In genomic region chr10:102509387-102509786, GRCh38 we compare ENCODE assay signal across 12 cellular contexts. TPM values are rescaled to one million over a fixed set of nuclear protein-coding genes. Genes with fewer than 3 reads are reported as not detected.
A peak's percentile ranks its signal among the peaks of the same experiment; 100 is the strongest.
DNase-seq lines count a peak whose midpoint lies in the region; ATAC-seq and TF ChIP-seq lines count a peak whose summit lies in the region.
"Had no signal": no experiment of that assay in that cellular context is flagged by ENCODE, and none has a peak within 500 bp of the region (broad histone marks: within the 10 kb centered on the region; RNA-seq: fewer than 3 reads in every experiment).

No MANE protein-coding gene starts in this region.

- no peaks in the 10 kb centered on the region for H3K9me3 Mint-ChIP-seq in activated naive CD8-positive, alpha-beta T cell treated with anti-CD3 and anti-CD28 coated beads, Interleukin-2, amount 50 U/mL, for 24 hours
- H3K9me3 Mint-ChIP-seq: IgD-negative memory B cell had no signal

- H3K4me1 Mint-ChIP-seq in activated naive CD8-positive, alpha-beta T cell treated with anti-CD3 and anti-CD28 coated beads, Interleukin-2, amount 50 U/mL, for 24 hours, result peaks cover 22% of the 10 kb centered on the region

- no peak for ATAC-seq in activated naive CD8-positive, alpha-beta T cell treated with anti-CD3 and anti-CD28 coated beads, Interleukin-2, amount 50 U/mL, for 24 hours

- H2AFZ ChIP-seq in smooth muscle cell (ENCODE audit: low read depth), result no peak overlapping the region

- in situ Hi-C loops in ACHN (cut with HindIII; ENCODE audit: low pct_ligation_motif_present, low pct_unique_long_range_greater_than_20kb, low sequenced_read_pairs), result loop anchor here (10.0 kb wide), 1 partner anchor 85 kb away; no protein-coding TSS in a partner anchor

- H3K79me2 ChIP-seq in smooth muscle cell (ENCODE audit: low read depth), result peaks cover 76% of the 10 kb centered on the region

- peak overlapping the region; percentile 27 for H3K27ac ChIP-seq in smooth muscle cell (ENCODE audit: low read depth)
- H3K27ac ChIP-seq: cardiac muscle cell, thoracic aorta had no signal

- H3K9me3 ChIP-seq in smooth muscle cell (replicated peaks; ENCODE audit: low read depth), result no peaks in the 10 kb centered on the region
- H3K9me3 ChIP-seq: thoracic aorta had no signal

- H3K4me3 ChIP-seq in epithelial cell of esophagus (ENCODE audit: low read length), result no peak overlapping the region
- no peak overlapping the region for H3K4me3 ChIP-seq in smooth muscle cell
- H3K4me3 ChIP-seq: cardiac muscle cell, thoracic aorta had no signal

- no peaks in the 10 kb centered on the region for H3K27me3 Mint-ChIP-seq in activated naive CD8-positive, alpha-beta T cell treated with anti-CD3 and anti-CD28 coated beads, Interleukin-2, amount 50 U/mL, for 24 hours
- H3K27me3 Mint-ChIP-seq: IgD-negative memory B cell had no signal

- peaks cover 10% of the 10 kb centered on the region for H3K4me1 ChIP-seq in smooth muscle cell (ENCODE audit: low read depth)

- WGBS in smooth muscle cell (ENCODE audit: low lambda C conversion rate), result 52% methylated on average over 2 of the region's 2 CpGs

- peaks cover 20% of the 10 kb centered on the region for H3K36me3 ChIP-seq in smooth muscle cell (ENCODE audit: low read depth)

- H3K4me3 Mint-ChIP-seq in activated naive CD8-positive, alpha-beta T cell treated with anti-CD3 and anti-CD28 coated beads, Interleukin-2, amount 50 U/mL, for 24 hours, result no peak overlapping the region

- no peaks in the 10 kb centered on the region for H3K27me3 ChIP-seq in smooth muscle cell (ENCODE audit: low read depth)
- H3K27me3 ChIP-seq: cardiac muscle cell had no signal

- H3K9ac ChIP-seq in smooth muscle cell (ENCODE audit: low read depth), result no peak overlapping the region

- H3K36me3 Mint-ChIP-seq in activated naive CD8-positive, alpha-beta T cell treated with anti-CD3 and anti-CD28 coated beads, Interleukin-2, amount 50 U/mL, for 24 hours (ENCODE audit: low read depth), result peaks cover 4% of the 10 kb centered on the region
- H3K36me3 Mint-ChIP-seq: IgD-negative memory B cell had no signal

- H3K27ac Mint-ChIP-seq in activated naive CD8-positive, alpha-beta T cell treated with anti-CD3 and anti-CD28 coated beads, Interleukin-2, amount 50 U/mL, for 24 hours, result no peak overlapping the region

- no peak overlapping the region for H3K4me2 ChIP-seq in smooth muscle cell

- TF ChIP-seq CTCF in epithelial cell of esophagus (IDR thresholded peaks at IDR 0.05; ENCODE audit: insufficient read depth, low read depth, low read length, missing control alignments) (no peak), smooth muscle cell (IDR thresholded peaks at IDR 0.05; ENCODE audit: borderline replicate concordance, insufficient read depth, poor library complexity, severe bottlenecking) (no peak)

- peak; percentile 68 for DNase-seq in GM03348 (ENCODE audit: low spot score)
- DNase-seq in NOMO-1 treated with DMSO at 0.1 percent for 48 hours (lab: John Stamatoyannopoulos, UW; ENCODE audit: unreplicated experiment), result peak; percentile 70
- peak; percentile 87 for DNase-seq in epithelial cell of esophagus (ENCODE audit: low read depth)
- DNase-seq in smooth muscle cell (lab: John Stamatoyannopoulos, UW; ENCODE audit: unreplicated experiment), result no peak
- DNase-seq in ACHN, result no peak
- DNase-seq in activated naive CD8-positive, alpha-beta T cell treated with anti-CD3 and anti-CD28 coated beads, Interleukin-2, amount 50 U/mL, for 24 hours, result no peak
- no peak for DNase-seq in NCI-H1694 (lab: John Stamatoyannopoulos, UW)
- DNase-seq: glutamatergic neuron, NCI-H446 treated with DMSO at 0.1 percent for 48 hours had no signal

- no peaks in the 10 kb centered on the region for H3F3A ChIP-seq in smooth muscle cell (ENCODE audit: low read depth)

- H4K20me1 ChIP-seq in smooth muscle cell (ENCODE audit: low read depth), result peaks cover 73% of the 10 kb centered on the region

RNA-seq across cellular contexts. Expression of gene SUFU, which starts 5.6 kb away (rescaled TPM):
- 8.5 and 8.9 TPM in 2 replicates for total RNA-seq in smooth muscle cell
- 17.2 and 17.3 TPM in 2 replicates for polyA plus RNA-seq in smooth muscle cell

RNA-seq across cellular contexts. Expression of gene ACTR1A, which starts 6.9 kb away (rescaled TPM):
- total RNA-seq in smooth muscle cell, result 144 and 146 TPM in 2 replicates
- 115 and 149 TPM in 2 replicates for polyA plus RNA-seq in smooth muscle cell

RNA-seq across cellular contexts. Expression of gene C10orf95, which starts 58.0 kb away (rescaled TPM):
- 0.09 TPM in 1 of 2 replicates, not detected in the other for total RNA-seq in smooth muscle cell
- 0.62 and 0.80 TPM in 2 replicates for polyA plus RNA-seq in smooth muscle cell
- total RNA-seq: cardiac muscle cell, thoracic aorta had no signal

Comparison
In these comparisons a context has a peak if more than half of its experiments do, and no peak if none do; other contexts are left out.
1. DNase-seq: peak in GM03348 (single experiment), NOMO-1 treated with DMSO at 0.1 percent for 48 hours (single experiment) and epithelial cell of esophagus (single experiment); none in smooth muscle cell (single experiment), ACHN (single experiment), activated naive CD8-positive, alpha-beta T cell treated with anti-CD3 and anti-CD28 coated beads, Interleukin-2, amount 50 U/mL, for 24 hours (single experiment) and NCI-H1694 (single experiment).